Comparison of ENCODE assay signal across 8 cellular contexts in genomic region chr15:67839929-67840746, GRCh38. TPM values are rescaled to one million over a fixed set of nuclear protein-coding genes. Genes with fewer than 3 reads are reported as not detected.
A peak's percentile ranks its signal among the peaks of the same experiment; 100 is the strongest.
DNase-seq lines count a peak whose midpoint lies in the region; ATAC-seq and TF ChIP-seq lines count a peak whose summit lies in the region.

Gene RNU6-1 (minus strand): TSS chr15:67840045.

- TF ChIP-seq RAD21 in liver (IDR thresholded peaks at IDR 0.05): peak; percentile 4 to 15

- no peaks in the 10 kb centered on the region for H3K27me3 ChIP-seq in liver (ENCODE audit: control insufficient read depth in 4 of 4, insufficient read depth in 4 of 4, low read length in 3 of 4)

- peaks cover 15 to 26% (median 23%) of the 10 kb centered on the region in 3 donors for H3K27me3 Mint-ChIP-seq in CD14-positive monocyte (ENCODE audit: low read depth in 3 of 3)

- peak within 1 kb of the TSS; percentile 89 to 95 for H3K4me3 Mint-ChIP-seq in CD14-positive monocyte

- H3K4me1 Mint-ChIP-seq in CD14-positive monocyte: peaks cover 44% of the 10 kb centered on the region

- peak within 1 kb of the TSS; percentile 66 to 83 for H3K9ac ChIP-seq in liver (ENCODE audit: low read depth in 1 of 2, low read length in 2 of 2)

- TF ChIP-seq CTCF in CD14-positive monocyte (IDR thresholded peaks at IDR 0.05) (no peak), liver (IDR thresholded peaks at IDR 0.05; ENCODE audit: low read depth, low read length, missing input control) (no peak)

- H3K4me1 ChIP-seq in liver (ENCODE audit: control insufficient read depth in 4 of 4, insufficient read depth in 4 of 4, low read length in 3 of 4): peaks cover 9 to 34% (median 24%) of the 10 kb centered on the region in 4 donors

- under 1% methylated on average over 62 of the region's 62 CpGs for WGBS in liver

- peak; percentile 96 for DNase-seq in CD14-positive monocyte (ENCODE audit: low spot score)
- peak; percentile 89 for DNase-seq in NCI-H774 (lab: John Stamatoyannopoulos, UW)
- peak; percentile 94 to 96 for DNase-seq in activated CD4-positive, alpha-beta T cell treated with anti-CD3 and anti-CD28 coated beads, Interleukin-2, amount 50 U/mL, for 48 hours
- DNase-seq in dermis blood vessel endothelial cell: peak; percentile 93
- peak; percentile 96 for DNase-seq in stimulated activated CD4-positive, alpha-beta T cell treated with anti-CD3 and anti-CD28 coated beads, Interleukin-4, amount 100 ng/mL, for 1 hour

- no peaks in the 10 kb centered on the region for H3K36me3 ChIP-seq in liver (ENCODE audit: control insufficient read depth in 4 of 4, insufficient read depth in 3 of 4, low read depth in 1 of 4, low read length in 3 of 4)

- peaks cover 0 to 7% (median 0%) of the 10 kb centered on the region in 7 donors for H3K9me3 Mint-ChIP-seq in CD14-positive monocyte

- H3K27ac ChIP-seq in liver (ENCODE audit: low read depth in 1 of 2, low read length in 2 of 2): peak within 1 kb of the TSS; percentile 93

- peak; percentile 89 for ATAC-seq in GM19397 (IDR thresholded peaks at IDR 0.05; ENCODE audit: unreplicated experiment)
- ATAC-seq in HG03571 (IDR thresholded peaks at IDR 0.05; ENCODE audit: unreplicated experiment): peak; percentile 77

- peak within 1 kb of the TSS; percentile 74 to 92 (median 79) for H3K4me3 ChIP-seq in liver (ENCODE audit: low read depth in 1 of 3, low read length in 3 of 3)

- H3K36me3 Mint-ChIP-seq in CD14-positive monocyte: peaks cover 2 to 4% of the 10 kb centered on the region in 2 donors

- peak within 1 kb of the TSS; percentile 91 to 98 (median 96) for H3K27ac Mint-ChIP-seq in CD14-positive monocyte

- intact Hi-C loops in CD14-positive monocyte (cut with micrococcal nuclease): loop anchor here (10.0 kb wide), 1 partner anchor 315 kb away; the partner anchor contains the start of gene C15orf61 (in 2 of the 2)

- no peaks in the 10 kb centered on the region for H3K9me3 ChIP-seq in liver (ENCODE audit: control insufficient read depth in 4 of 4, low read length in 3 of 4)

TF ChIP-seq in liver, 16 proteins besides CTCF, POLR2A, EP300 and RAD21:
- TF ChIP-seq YY1 (IDR thresholded peaks at IDR 0.05) (peak; percentile 81), REST (IDR thresholded peaks at IDR 0.05) (peak; percentile 13), EGR1 (IDR thresholded peaks at IDR 0.05; ENCODE audit: low read depth in 2 of 2) (no peak), ZBTB33 (IDR thresholded peaks at IDR 0.05) (peak; percentile 65), FOXA2 (IDR thresholded peaks at IDR 0.05) (no peak), TAF1 (conservative IDR thresholded peaks at IDR 0.05) (no peak), RXRA (IDR thresholded peaks at IDR 0.05) (peak; percentile 23 to 26), FOXA1 (IDR thresholded peaks at IDR 0.05) (no peak), SP1 (IDR thresholded peaks at IDR 0.05) (peak; percentile 25), MAX (IDR thresholded peaks at IDR 0.05) (peak; percentile 45), JUND (IDR thresholded peaks at IDR 0.05) (no peak), ATF3 (IDR thresholded peaks at IDR 0.05) (peak; percentile 79), HNF4G (IDR thresholded peaks at IDR 0.05) (no peak), HNF4A (conservative IDR thresholded peaks at IDR 0.05) (peak in 1 of 2 donors; percentile 3), GABPA (IDR thresholded peaks at IDR 0.05 in 1 of 2, conservative IDR thresholded peaks at IDR 0.05 in 1 of 2) (peak in 1 of 2 donors; percentile 56), NR2F2 (IDR thresholded peaks at IDR 0.05) (peak; percentile 44)
TF ChIP-seq in liver: peak in this region for 10.

RNA-seq across cellular contexts. Expression of gene RNU6-1, which starts in this region (rescaled TPM):
- not detected for polyA plus RNA-seq in CD14-positive monocyte
- not detected in 2 replicates for total RNA-seq in dermis blood vessel endothelial cell
- total RNA-seq in liver: not detected
- not detected for polyA plus RNA-seq in liver

Comparison
In these comparisons a context has a peak if more than half of its experiments do, and no peak if none do; other contexts are left out.
1. Peak in every context shown above with its lines: DNase-seq, ATAC-seq, H3K4me3 ChIP-seq and H3K27ac ChIP-seq.
2. Peak in DNase-seq in CD14-positive monocyte; RNA of the gene not detected or under 1 TPM.
3. Peak in DNase-seq in dermis blood vessel endothelial cell; RNA of the gene not detected or under 1 TPM.